Comparison of ENCODE assay signal across 10 cellular contexts in genomic region chr7:130350945-130351663, GRCh38. TPM values are rescaled to one million over a fixed set of nuclear protein-coding genes. Genes with fewer than 3 reads are reported as not detected.
DNase-seq lines count a peak whose midpoint lies in the region; ATAC-seq and TF ChIP-seq lines count a peak whose summit lies in the region.
"Had no signal": no experiment of that assay in that cellular context is flagged by ENCODE, and none has a peak within 500 bp of the region (broad histone marks: within the 10 kb centered on the region; RNA-seq: fewer than 3 reads in every experiment).

No MANE protein-coding gene starts in this region.

- CTCF ChIA-PET in activated CD4-positive, alpha-beta T cell treated with anti-CD3 and anti-CD28 coated beads for 36 hours (lab: Charles Lee) = interaction anchor here (0.6 kb wide), 1 partner anchor 21 kb away, joined by 3 read pairs; no protein-coding TSS in a partner anchor
- CTCF ChIA-PET in CD4-positive, alpha-beta memory T cell (lab: Charles Lee; ENCODE audit: partially characterized antibody) = no interaction called here

- in situ Hi-C loops in transverse colon (cut with MboI; ENCODE audit: low pct_ligation_motif_present in 1 of 4, low pct_unique_long_range_greater_than_20kb in 1 of 4, low sequenced_read_pairs in 3 of 4) = no loop called here

- peaks cover 0 to 21% (median under 1%) of the 10 kb centered on the region in 4 donors for H3K4me1 ChIP-seq in transverse colon
- H3K4me1 ChIP-seq in CD4-positive, alpha-beta memory T cell (ENCODE audit: insufficient read depth, low read length) = peaks cover 4% of the 10 kb centered on the region

- intact Hi-C loops in activated CD4-positive, alpha-beta T cell treated with anti-CD3 and anti-CD28 coated beads for 36 hours (cut with DNase I, micrococcal nuclease) = no loop called here
- intact Hi-C loops in transverse colon (cut with DNase I; ENCODE audit: low total_unique reads) = no loop called here
- intact Hi-C loops in CD4-positive, alpha-beta memory T cell (cut with micrococcal nuclease) = no loop called here

- H3K27ac ChIP-seq in transverse colon = peak overlapping the region in 3 of 4 donors; percentile 22 to 68 (median 66)
- no peak overlapping the region for H3K27ac ChIP-seq in CD4-positive, alpha-beta memory T cell (ENCODE audit: low read depth, low read length)

- POLR2A ChIA-PET in activated CD4-positive, alpha-beta T cell treated with anti-CD3 and anti-CD28 coated beads for 36 hours (lab: Charles Lee) = no interaction called here
- POLR2A ChIA-PET in CD4-positive, alpha-beta memory T cell (lab: Charles Lee; ENCODE audit: partially characterized antibody) = no interaction called here

- TF ChIP-seq CTCF in transverse colon (IDR thresholded peaks at IDR 0.05) = no peak

- no peak overlapping the region for H3K4me3 ChIP-seq in transverse colon
- H3K4me3 ChIP-seq in CD4-positive, alpha-beta memory T cell (ENCODE audit: low read length in 2 of 2) = no peak overlapping the region

- no peak for TF ChIP-seq EP300 in transverse colon (IDR thresholded peaks at IDR 0.05; ENCODE audit: low read depth)

- no peaks in the 10 kb centered on the region for H3K36me3 Mint-ChIP-seq in activated CD4-positive, alpha-beta T cell treated with anti-CD3 and anti-CD28 coated beads for 36 hours (ENCODE audit: low read depth)
- no peaks in the 10 kb centered on the region for H3K36me3 Mint-ChIP-seq in CD4-positive, alpha-beta memory T cell

- TF ChIP-seq POLR2A in transverse colon (IDR thresholded peaks at IDR 0.05) = no peak

- H3K27ac Mint-ChIP-seq in activated CD4-positive, alpha-beta T cell treated with anti-CD3 and anti-CD28 coated beads for 36 hours = no peak overlapping the region
- H3K27ac Mint-ChIP-seq in CD4-positive, alpha-beta memory T cell = peak overlapping the region in 1 of 7 donors; percentile 52

- H3K4me1 Mint-ChIP-seq in activated CD4-positive, alpha-beta T cell treated with anti-CD3 and anti-CD28 coated beads for 36 hours = peaks cover 15% of the 10 kb centered on the region
- H3K4me1 Mint-ChIP-seq in CD4-positive, alpha-beta memory T cell = peaks cover 4 to 17% (median 10%) of the 10 kb centered on the region in 4 donors

- H3K36me3 ChIP-seq in transverse colon = no peaks in the 10 kb centered on the region
- H3K36me3 ChIP-seq in CD4-positive, alpha-beta memory T cell (ENCODE audit: insufficient read depth, low read length) = no peaks in the 10 kb centered on the region

- 47 to 52% methylated on average over 9 to 17 of the region's 17 CpGs for WGBS in transverse colon (ENCODE audit: low coverage in 1 of 2), 2 donors

- no peak overlapping the region for H3K4me3 Mint-ChIP-seq in activated CD4-positive, alpha-beta T cell treated with anti-CD3 and anti-CD28 coated beads for 36 hours
- peak overlapping the region in 1 of 8 donors; percentile 31 for H3K4me3 Mint-ChIP-seq in CD4-positive, alpha-beta memory T cell

- H3K27me3 Mint-ChIP-seq in activated CD4-positive, alpha-beta T cell treated with anti-CD3 and anti-CD28 coated beads for 36 hours = no peaks in the 10 kb centered on the region
- H3K27me3 Mint-ChIP-seq in CD4-positive, alpha-beta memory T cell = peaks cover 10 to 29% of the 10 kb centered on the region in 2 donors

- H3K9me3 Mint-ChIP-seq in activated CD4-positive, alpha-beta T cell treated with anti-CD3 and anti-CD28 coated beads for 36 hours (ENCODE audit: low read depth) = no peaks in the 10 kb centered on the region
- H3K9me3 Mint-ChIP-seq in CD4-positive, alpha-beta memory T cell = no peaks in the 10 kb centered on the region

- no peaks in the 10 kb centered on the region for H3K9me3 ChIP-seq in transverse colon
- H3K9me3 ChIP-seq in CD4-positive, alpha-beta memory T cell (ENCODE audit: control insufficient read depth in 1 of 2, low read length in 2 of 2) = no peaks in the 10 kb centered on the region

- DNase-seq in activated CD4-positive, alpha-beta T cell treated with anti-CD3 and anti-CD28 coated beads for 36 hours = peak; percentile 31
- DNase-seq in activated CD4-positive, alpha-beta T cell treated with anti-CD3 and anti-CD28 coated beads for 4 hours = no peak
- DNase-seq in amniotic epithelial cell (ENCODE audit: low read depth) (peak; percentile 46), left lobe of liver (ENCODE audit: low spot score) (peak; percentile 42), transverse colon (no peak), activated gamma-delta T cell (lab: John Stamatoyannopoulos, UW) (no peak)
- no peak for DNase-seq in CD4-positive, alpha-beta memory T cell
- DNase-seq: central memory CD4-positive, alpha-beta T cell; kidney had no signal

- peak; percentile 64 for ATAC-seq in activated CD4-positive, alpha-beta T cell treated with anti-CD3 and anti-CD28 coated beads for 36 hours
- ATAC-seq in left lobe of liver = peak; percentile 59
- ATAC-seq in HG02938 (IDR thresholded peaks at IDR 0.05; ENCODE audit: unreplicated experiment) = no peak

- H3K27me3 ChIP-seq in transverse colon = no peaks in the 10 kb centered on the region
- H3K27me3 ChIP-seq in CD4-positive, alpha-beta memory T cell (ENCODE audit: insufficient read depth, low read length) = no peaks in the 10 kb centered on the region

RNA-seq across cellular contexts. Expression of gene CPA5, which starts 6.5 kb away (rescaled TPM):
- total RNA-seq in activated CD4-positive, alpha-beta T cell treated with anti-CD3 and anti-CD28 coated beads for 36 hours = under 1 TPM; 0.39 to 0.56 TPM
- total RNA-seq in left lobe of liver = not detected
- total RNA-seq in transverse colon = not detected
- not detected for total RNA-seq in CD4-positive, alpha-beta memory T cell
- 10 to 100 TPM; 12.3 to 23.7 TPM for polyA plus RNA-seq in CD4-positive, alpha-beta memory T cell

RNA-seq across cellular contexts. Expression of gene CPA1, which starts 29.2 kb away (rescaled TPM):
- not detected for total RNA-seq in activated CD4-positive, alpha-beta T cell treated with anti-CD3 and anti-CD28 coated beads for 36 hours
- total RNA-seq in left lobe of liver (16.8 TPM), transverse colon (not detected)
- not detected for total RNA-seq in CD4-positive, alpha-beta memory T cell
- polyA plus RNA-seq in CD4-positive, alpha-beta memory T cell = not detected

RNA-seq across cellular contexts. Expression of gene CPA4, which starts 58.1 kb away (rescaled TPM):
- total RNA-seq in activated CD4-positive, alpha-beta T cell treated with anti-CD3 and anti-CD28 coated beads for 36 hours = not detected
- total RNA-seq in left lobe of liver (not detected), transverse colon (not detected)
- not detected for total RNA-seq in CD4-positive, alpha-beta memory T cell
- not detected for polyA plus RNA-seq in CD4-positive, alpha-beta memory T cell

Comparison
In these comparisons a context has a peak if more than half of its experiments do, and no peak if none do; other contexts are left out.
1. DNase-seq: peak in activated CD4-positive, alpha-beta T cell treated with anti-CD3 and anti-CD28 coated beads for 36 hours (single experiment), amniotic epithelial cell (single experiment) and left lobe of liver (single experiment); none in activated CD4-positive, alpha-beta T cell treated with anti-CD3 and anti-CD28 coated beads for 4 hours (0 of 2), transverse colon (single experiment), activated gamma-delta T cell (single experiment) and CD4-positive, alpha-beta memory T cell (0 of 5).
2. RNA of gene CPA1, which starts 29.2 kb away (total RNA-seq): 16.8 TPM in left lobe of liver (single experiment); not detected in activated CD4-positive, alpha-beta T cell treated with anti-CD3 and anti-CD28 coated beads for 36 hours, not detected in transverse colon and not detected in CD4-positive, alpha-beta memory T cell; every median in the first group is over 10 times any median in the second.